ENCODE assay signal across 1 cellular context in genomic region chr5:177378884-177379883, GRCh38.
TF ChIP-seq lines count a peak whose summit lies in the region.

No MANE protein-coding gene starts in this region.

TF ChIP-seq in A549, 52 proteins besides CTCF, POLR2A, EP300 and RAD21 (continued from another document):
- TF ChIP-seq ELK1 (IDR thresholded peaks at IDR 0.05; ENCODE audit: low read depth, low read length) (no peak), CEBPB (IDR thresholded peaks at IDR 0.05) (no peak), CHD4 (IDR thresholded peaks at IDR 0.05; ENCODE audit: borderline replicate concordance) (no peak), HOXA7 (CRISPR knock-in tag; IDR thresholded peaks at IDR 0.05) (no peak), FOXS1 (CRISPR knock-in tag; IDR thresholded peaks at IDR 0.05) (no peak; the same call in 1 of the 2 replicates), SMC3 (IDR thresholded peaks at IDR 0.05) (no peak), RFX5 (IDR thresholded peaks at IDR 0.05) (no peak), JUNB (IDR thresholded peaks at IDR 0.05) (no peak), BCL3 (IDR thresholded peaks at IDR 0.05) (no peak), MAFK (IDR thresholded peaks at IDR 0.05; ENCODE audit: partially characterized antibody) (peak; percentile 94), HOXB5 (CRISPR knock-in tag; IDR thresholded peaks at IDR 0.05) (peak; percentile 51; the same call in 1 of the 2 replicates), ZNF302 (CRISPR knock-in tag; IDR thresholded peaks at IDR 0.05) (peak; percentile 79), FOSL2 (IDR thresholded peaks at IDR 0.05) (no peak), FOSL2 (CRISPR knock-in tag; IDR thresholded peaks at IDR 0.05) (peak; percentile 81), FOSB (CRISPR knock-in tag; IDR thresholded peaks at IDR 0.05) (no peak), HOXB13 (CRISPR knock-in tag; IDR thresholded peaks at IDR 0.05; ENCODE audit: low read depth) (peak; percentile 83; the same call in 1 of the 2 replicates), KDM5A (IDR thresholded peaks at IDR 0.05) (no peak), EHF (CRISPR knock-in tag; IDR thresholded peaks at IDR 0.05) (peak; percentile 65), PHF8 (IDR thresholded peaks at IDR 0.05; ENCODE audit: borderline replicate concordance, low read depth) (no peak), MAX (IDR thresholded peaks at IDR 0.05) (peak; percentile 84; the same call in 1 of the 2 replicates)
- TF ChIP-seq, protein P1, sequence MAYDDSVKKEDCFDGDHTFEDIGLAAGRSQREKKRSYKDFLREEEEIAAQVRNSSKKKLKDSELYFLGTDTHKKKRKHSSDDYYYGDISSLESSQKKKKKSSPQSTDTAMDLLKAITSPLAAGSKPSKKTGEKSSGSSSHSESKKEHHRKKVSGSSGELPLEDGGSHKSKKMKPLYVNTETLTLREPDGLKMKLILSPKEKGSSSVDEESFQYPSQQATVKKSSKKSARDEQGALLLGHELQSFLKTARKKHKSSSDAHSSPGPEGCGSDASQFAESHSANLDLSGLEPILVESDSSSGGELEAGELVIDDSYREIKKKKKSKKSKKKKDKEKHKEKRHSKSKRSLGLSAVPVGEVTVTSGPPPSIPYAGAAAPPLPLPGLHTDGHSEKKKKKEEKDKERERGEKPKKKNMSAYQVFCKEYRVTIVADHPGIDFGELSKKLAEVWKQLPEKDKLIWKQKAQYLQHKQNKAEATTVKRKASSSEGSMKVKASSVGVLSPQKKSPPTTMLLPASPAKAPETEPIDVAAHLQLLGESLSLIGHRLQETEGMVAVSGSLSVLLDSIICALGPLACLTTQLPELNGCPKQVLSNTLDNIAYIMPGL (CRISPR knock-in tag; IDR thresholded peaks at IDR 0.05; ENCODE audit: borderline replicate concordance): 0 out of 2 replicates have a peak, but pooled peaks have one; percentile 28
